In the genomic region with DNA sequence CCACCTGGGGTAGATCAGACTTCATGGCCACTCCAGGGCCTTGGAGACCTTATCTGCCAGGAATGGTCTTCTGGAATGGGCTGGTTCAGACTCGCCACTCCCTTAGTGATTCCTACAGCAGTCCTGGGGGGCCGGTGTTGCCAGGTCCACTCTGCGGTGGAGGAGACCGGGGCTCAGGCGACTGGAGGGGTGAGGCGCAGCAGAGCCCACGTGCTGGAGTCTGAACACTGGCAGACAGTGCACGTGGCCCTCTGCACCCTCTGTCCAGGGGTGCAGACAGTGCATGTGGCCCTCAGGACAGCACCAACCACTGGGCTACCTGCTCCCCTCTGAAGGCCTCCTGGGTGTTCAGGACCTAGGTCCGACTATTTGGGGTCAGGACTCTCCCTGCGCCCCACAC, we compare ENCODE assay signal across 1 cellular context.
TF ChIP-seq lines count a peak whose summit lies in the region.

No MANE protein-coding gene starts in this region.

TF ChIP-seq in SK-N-SH treated with all-trans-retinoic acid at 6 μM for 48 hours, 23 proteins besides CTCF, POLR2A, EP300 and RAD21 (continued from another document):
- TF ChIP-seq, protein P1, sequence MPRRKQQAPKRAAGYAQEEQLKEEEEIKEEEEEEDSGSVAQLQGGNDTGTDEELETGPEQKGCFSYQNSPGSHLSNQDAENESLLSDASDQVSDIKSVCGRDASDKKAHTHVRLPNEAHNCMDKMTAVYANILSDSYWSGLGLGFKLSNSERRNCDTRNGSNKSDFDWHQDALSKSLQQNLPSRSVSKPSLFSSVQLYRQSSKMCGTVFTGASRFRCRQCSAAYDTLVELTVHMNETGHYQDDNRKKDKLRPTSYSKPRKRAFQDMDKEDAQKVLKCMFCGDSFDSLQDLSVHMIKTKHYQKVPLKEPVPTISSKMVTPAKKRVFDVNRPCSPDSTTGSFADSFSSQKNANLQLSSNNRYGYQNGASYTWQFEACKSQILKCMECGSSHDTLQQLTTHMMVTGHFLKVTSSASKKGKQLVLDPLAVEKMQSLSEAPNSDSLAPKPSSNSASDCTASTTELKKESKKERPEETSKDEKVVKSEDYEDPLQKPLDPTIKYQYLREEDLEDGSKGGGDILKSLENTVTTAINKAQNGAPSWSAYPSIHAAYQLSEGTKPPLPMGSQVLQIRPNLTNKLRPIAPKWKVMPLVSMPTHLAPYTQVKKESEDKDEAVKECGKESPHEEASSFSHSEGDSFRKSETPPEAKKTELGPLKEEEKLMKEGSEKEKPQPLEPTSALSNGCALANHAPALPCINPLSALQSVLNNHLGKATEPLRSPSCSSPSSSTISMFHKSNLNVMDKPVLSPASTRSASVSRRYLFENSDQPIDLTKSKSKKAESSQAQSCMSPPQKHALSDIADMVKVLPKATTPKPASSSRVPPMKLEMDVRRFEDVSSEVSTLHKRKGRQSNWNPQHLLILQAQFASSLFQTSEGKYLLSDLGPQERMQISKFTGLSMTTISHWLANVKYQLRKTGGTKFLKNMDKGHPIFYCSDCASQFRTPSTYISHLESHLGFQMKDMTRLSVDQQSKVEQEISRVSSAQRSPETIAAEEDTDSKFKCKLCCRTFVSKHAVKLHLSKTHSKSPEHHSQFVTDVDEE (CRISPR knock-in tag; IDR thresholded peaks at IDR 0.05): no peak
